12 cellular contexts compared by ENCODE assay signal in the genomic region with DNA sequence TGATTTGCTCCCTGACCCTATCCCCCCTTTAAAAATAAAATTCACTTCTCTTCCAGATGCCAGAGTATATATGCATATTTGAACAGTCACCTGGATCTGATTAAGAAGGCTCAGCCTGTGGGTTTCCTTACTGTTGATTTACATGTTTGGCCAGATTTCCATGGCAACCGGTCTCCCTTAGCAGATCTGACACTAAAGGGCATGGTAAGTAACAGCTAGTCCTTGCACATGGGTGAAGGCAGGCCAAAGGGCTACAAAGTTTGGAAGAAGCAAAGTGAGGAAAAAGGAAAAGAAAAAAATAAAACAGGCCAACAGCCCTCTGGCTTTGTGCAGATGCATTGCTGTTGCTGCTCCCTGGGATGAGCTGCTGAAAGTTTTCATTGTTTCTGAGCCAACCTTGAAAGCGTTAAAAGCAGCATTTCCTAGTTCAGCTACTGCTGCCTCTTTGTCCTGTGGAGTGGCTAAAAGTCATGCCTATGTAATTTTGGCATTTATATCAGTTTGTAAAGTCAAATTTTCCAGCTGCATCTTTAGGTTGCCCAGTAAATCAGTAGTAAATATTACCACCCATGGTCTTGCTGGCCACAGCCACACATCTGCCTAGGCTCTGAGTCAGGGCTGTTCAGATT.
DNase-seq lines count a peak whose midpoint lies in the region; FAIRE-seq and TF ChIP-seq lines count a peak whose summit lies in the region.
"Had no signal": no experiment of that assay in that cellular context is flagged by ENCODE, and none has a peak within 500 bp of the region (broad histone marks: within the 10 kb centered on the region; RNA-seq: fewer than 3 reads in every experiment).

No MANE protein-coding gene starts in this region.

- no peaks in the 10 kb centered on the region for H3K27me3 Mint-ChIP-seq in nephron (ENCODE audit: low read depth)

- H3K9ac ChIP-seq in NT2/D1 (ENCODE audit: insufficient read length, low read depth): no peak overlapping the region
- H3K9ac ChIP-seq: parathyroid adenoma had no signal

- no peak for FAIRE-seq in GM19239 (lab: Jason Lieb, UNC)
- FAIRE-seq: G401.6 had no signal

- DNase-seq in EH (ENCODE audit: low read depth) (peak; percentile 83), NT2/D1 (ENCODE audit: low read depth, low spot score) (peak; percentile 48), fibroblast of mammary gland (ENCODE audit: low read depth) (peak; percentile 93), GM19239 (ENCODE audit: insufficient read length, low spot score) (no peak), head of caudate nucleus (no peak), ascending aorta (ENCODE audit: low spot score in 2 of 2) (no peak)
- no peak for DNase-seq in stimulated activated CD4-positive, alpha-beta T cell treated with anti-CD3 and anti-CD28 coated beads, Interleukin-2, amount 100 ng/mL, for 48 hours
- DNase-seq: NCI-H1436 had no signal

- H3K4me1 ChIP-seq in NT2/D1 (ENCODE audit: insufficient read depth, insufficient read length) (no peaks in the 10 kb centered on the region), ascending aorta (no peaks in the 10 kb centered on the region)
- H3K4me1 ChIP-seq: parathyroid adenoma had no signal

- no peak overlapping the region for H3K4me3 Mint-ChIP-seq in nephron

- no peaks in the 10 kb centered on the region for H3K9me3 Mint-ChIP-seq in nephron

- no peaks in the 10 kb centered on the region for H3K36me3 ChIP-seq in NT2/D1 (ENCODE audit: insufficient read depth, insufficient read length, low read length)
- H3K36me3 ChIP-seq in ascending aorta: no peaks in the 10 kb centered on the region
- H3K36me3 ChIP-seq: gastroesophageal sphincter had no signal

- no peaks in the 10 kb centered on the region for H3K27me3 ChIP-seq in NT2/D1 (ENCODE audit: insufficient read depth, insufficient read length)
- H3K27me3 ChIP-seq in ascending aorta: no peaks in the 10 kb centered on the region
- H3K27me3 ChIP-seq: gastroesophageal sphincter had no signal

- peaks cover 3% of the 10 kb centered on the region for H3K36me3 Mint-ChIP-seq in nephron (ENCODE audit: low read depth)

- H3K27ac ChIP-seq in ascending aorta: no peak overlapping the region
- H3K27ac ChIP-seq: parathyroid adenoma had no signal

- H3K27ac Mint-ChIP-seq in nephron: peak overlapping the region; percentile 74 to 84 (median 81)

- H3K9me3 ChIP-seq in NT2/D1 (ENCODE audit: insufficient read depth, low read length): peaks cover 5% of the 10 kb centered on the region; the same call in 1 of the 2 replicates
- H3K9me3 ChIP-seq in ascending aorta: no peaks in the 10 kb centered on the region
- H3K9me3 ChIP-seq: gastroesophageal sphincter had no signal

- peaks cover 50% of the 10 kb centered on the region for H3K4me1 Mint-ChIP-seq in nephron

- intact Hi-C loops in head of caudate nucleus (cut with DNase I): no loop called here
- intact Hi-C loops in ascending aorta (cut with DNase I): no loop called here

- H3K4me3 ChIP-seq in NT2/D1 (ENCODE audit: insufficient read length, low read depth): no peak overlapping the region
- H3K4me3 ChIP-seq in fibroblast of mammary gland (ENCODE audit: control insufficient read depth, low read depth, low read length): no peak overlapping the region
- no peak overlapping the region for H3K4me3 ChIP-seq in ascending aorta
- H3K4me3 ChIP-seq: gastroesophageal sphincter had no signal

- peak; percentile 21 for TF ChIP-seq CTCF in fibroblast of mammary gland (conservative IDR thresholded peaks at IDR 0.05; ENCODE audit: control insufficient read depth, insufficient read depth, low read depth, low read length)
- TF ChIP-seq CTCF in nephron (IDR thresholded peaks at IDR 0.05; ENCODE audit: unreplicated experiment in 3 of 3): no peak
- TF ChIP-seq CTCF in ascending aorta (IDR thresholded peaks at IDR 0.05): no peak

Comparison
In these comparisons a context has a peak if more than half of its experiments do, and no peak if none do; other contexts are left out.
1. DNase-seq: peak in EH (single experiment), NT2/D1 (single experiment) and fibroblast of mammary gland (single experiment); none in stimulated activated CD4-positive, alpha-beta T cell treated with anti-CD3 and anti-CD28 coated beads, Interleukin-2, amount 100 ng/mL, for 48 hours (0 of 2), GM19239 (single experiment), head of caudate nucleus (0 of 42) and ascending aorta (0 of 2).